ENCODE assay signal across 1 cellular context in genomic region chr1:35223109-35223630, GRCh38.
TF ChIP-seq lines count a peak whose summit lies in the region.

No MANE protein-coding gene starts in this region.

TF ChIP-seq in IMR-90, 13 proteins besides CTCF, POLR2A, EP300 and RAD21 (continued from another document):
- TF ChIP-seq, protein P1, sequence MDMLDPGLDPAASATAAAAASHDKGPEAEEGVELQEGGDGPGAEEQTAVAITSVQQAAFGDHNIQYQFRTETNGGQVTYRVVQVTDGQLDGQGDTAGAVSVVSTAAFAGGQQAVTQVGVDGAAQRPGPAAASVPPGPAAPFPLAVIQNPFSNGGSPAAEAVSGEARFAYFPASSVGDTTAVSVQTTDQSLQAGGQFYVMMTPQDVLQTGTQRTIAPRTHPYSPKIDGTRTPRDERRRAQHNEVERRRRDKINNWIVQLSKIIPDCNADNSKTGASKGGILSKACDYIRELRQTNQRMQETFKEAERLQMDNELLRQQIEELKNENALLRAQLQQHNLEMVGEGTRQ (IDR thresholded peaks at IDR 0.05; ENCODE audit: low read depth, low read length): no peak
- TF ChIP-seq CEBPB (IDR thresholded peaks at IDR 0.05; ENCODE audit: low read depth, low read length) (no peak), MAFK (IDR thresholded peaks at IDR 0.05; ENCODE audit: low read depth, low read length) (no peak), MAZ (IDR thresholded peaks at IDR 0.05; ENCODE audit: borderline replicate concordance, low read depth, low read length) (no peak), CHD1 (IDR thresholded peaks at IDR 0.05; ENCODE audit: low read depth, low read length) (no peak), RCOR1 (IDR thresholded peaks at IDR 0.05; ENCODE audit: insufficient replicate concordance, low read length) (no peak), NFE2L2 (IDR thresholded peaks at IDR 0.05; ENCODE audit: low read depth, low read length) (no peak)
